1 cellular context compared by ENCODE assay signal in the genomic region with DNA sequence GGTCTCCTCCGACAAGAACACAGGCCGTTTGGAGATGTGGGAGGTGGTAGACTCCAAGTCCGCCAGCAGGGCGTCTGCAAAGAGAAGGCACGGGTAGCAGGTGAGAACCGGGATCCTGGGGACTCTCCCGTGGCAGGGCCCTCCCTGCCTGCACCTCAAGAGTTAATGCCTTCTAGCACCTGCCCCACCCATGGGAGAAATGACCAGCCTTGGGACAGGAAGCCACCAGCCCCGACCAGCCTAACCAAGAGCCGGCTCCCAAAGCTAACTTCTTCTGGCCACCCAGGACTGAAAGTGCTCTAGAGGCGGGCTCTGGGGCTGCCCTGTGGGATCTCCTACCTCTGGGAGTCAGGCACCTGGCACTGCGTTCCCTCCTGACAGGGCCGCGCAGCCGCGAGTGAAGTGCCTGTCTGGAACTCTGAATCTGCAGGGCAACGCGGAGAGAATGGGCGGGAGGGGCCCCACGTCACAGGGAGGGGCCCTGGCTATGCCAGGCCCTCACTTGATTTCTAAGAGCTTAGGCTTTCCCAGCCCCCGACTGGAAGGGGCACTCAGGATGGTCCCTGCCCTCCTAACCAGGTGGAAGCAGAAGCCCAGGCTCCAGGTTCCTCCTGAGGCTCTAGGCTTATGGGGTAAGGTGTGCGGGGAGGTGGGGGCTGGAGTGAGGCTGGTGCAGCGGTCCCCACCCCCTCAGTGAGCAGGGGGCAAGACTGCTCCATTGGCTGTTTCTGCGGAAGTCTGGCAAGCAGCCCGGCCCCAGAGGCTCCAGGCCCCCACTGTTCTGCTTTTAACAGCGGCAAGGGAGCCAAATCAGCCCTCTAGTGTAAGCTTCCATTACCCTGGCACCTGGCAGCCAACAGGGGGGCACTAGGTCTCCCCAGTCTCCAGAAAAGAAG.
TF ChIP-seq lines count a peak whose summit lies in the region.

No MANE protein-coding gene starts in this region.

TF ChIP-seq in GM23338, 12 proteins besides CTCF, POLR2A, EP300 and RAD21 (continued from another document):
- TF ChIP-seq, protein P1, sequence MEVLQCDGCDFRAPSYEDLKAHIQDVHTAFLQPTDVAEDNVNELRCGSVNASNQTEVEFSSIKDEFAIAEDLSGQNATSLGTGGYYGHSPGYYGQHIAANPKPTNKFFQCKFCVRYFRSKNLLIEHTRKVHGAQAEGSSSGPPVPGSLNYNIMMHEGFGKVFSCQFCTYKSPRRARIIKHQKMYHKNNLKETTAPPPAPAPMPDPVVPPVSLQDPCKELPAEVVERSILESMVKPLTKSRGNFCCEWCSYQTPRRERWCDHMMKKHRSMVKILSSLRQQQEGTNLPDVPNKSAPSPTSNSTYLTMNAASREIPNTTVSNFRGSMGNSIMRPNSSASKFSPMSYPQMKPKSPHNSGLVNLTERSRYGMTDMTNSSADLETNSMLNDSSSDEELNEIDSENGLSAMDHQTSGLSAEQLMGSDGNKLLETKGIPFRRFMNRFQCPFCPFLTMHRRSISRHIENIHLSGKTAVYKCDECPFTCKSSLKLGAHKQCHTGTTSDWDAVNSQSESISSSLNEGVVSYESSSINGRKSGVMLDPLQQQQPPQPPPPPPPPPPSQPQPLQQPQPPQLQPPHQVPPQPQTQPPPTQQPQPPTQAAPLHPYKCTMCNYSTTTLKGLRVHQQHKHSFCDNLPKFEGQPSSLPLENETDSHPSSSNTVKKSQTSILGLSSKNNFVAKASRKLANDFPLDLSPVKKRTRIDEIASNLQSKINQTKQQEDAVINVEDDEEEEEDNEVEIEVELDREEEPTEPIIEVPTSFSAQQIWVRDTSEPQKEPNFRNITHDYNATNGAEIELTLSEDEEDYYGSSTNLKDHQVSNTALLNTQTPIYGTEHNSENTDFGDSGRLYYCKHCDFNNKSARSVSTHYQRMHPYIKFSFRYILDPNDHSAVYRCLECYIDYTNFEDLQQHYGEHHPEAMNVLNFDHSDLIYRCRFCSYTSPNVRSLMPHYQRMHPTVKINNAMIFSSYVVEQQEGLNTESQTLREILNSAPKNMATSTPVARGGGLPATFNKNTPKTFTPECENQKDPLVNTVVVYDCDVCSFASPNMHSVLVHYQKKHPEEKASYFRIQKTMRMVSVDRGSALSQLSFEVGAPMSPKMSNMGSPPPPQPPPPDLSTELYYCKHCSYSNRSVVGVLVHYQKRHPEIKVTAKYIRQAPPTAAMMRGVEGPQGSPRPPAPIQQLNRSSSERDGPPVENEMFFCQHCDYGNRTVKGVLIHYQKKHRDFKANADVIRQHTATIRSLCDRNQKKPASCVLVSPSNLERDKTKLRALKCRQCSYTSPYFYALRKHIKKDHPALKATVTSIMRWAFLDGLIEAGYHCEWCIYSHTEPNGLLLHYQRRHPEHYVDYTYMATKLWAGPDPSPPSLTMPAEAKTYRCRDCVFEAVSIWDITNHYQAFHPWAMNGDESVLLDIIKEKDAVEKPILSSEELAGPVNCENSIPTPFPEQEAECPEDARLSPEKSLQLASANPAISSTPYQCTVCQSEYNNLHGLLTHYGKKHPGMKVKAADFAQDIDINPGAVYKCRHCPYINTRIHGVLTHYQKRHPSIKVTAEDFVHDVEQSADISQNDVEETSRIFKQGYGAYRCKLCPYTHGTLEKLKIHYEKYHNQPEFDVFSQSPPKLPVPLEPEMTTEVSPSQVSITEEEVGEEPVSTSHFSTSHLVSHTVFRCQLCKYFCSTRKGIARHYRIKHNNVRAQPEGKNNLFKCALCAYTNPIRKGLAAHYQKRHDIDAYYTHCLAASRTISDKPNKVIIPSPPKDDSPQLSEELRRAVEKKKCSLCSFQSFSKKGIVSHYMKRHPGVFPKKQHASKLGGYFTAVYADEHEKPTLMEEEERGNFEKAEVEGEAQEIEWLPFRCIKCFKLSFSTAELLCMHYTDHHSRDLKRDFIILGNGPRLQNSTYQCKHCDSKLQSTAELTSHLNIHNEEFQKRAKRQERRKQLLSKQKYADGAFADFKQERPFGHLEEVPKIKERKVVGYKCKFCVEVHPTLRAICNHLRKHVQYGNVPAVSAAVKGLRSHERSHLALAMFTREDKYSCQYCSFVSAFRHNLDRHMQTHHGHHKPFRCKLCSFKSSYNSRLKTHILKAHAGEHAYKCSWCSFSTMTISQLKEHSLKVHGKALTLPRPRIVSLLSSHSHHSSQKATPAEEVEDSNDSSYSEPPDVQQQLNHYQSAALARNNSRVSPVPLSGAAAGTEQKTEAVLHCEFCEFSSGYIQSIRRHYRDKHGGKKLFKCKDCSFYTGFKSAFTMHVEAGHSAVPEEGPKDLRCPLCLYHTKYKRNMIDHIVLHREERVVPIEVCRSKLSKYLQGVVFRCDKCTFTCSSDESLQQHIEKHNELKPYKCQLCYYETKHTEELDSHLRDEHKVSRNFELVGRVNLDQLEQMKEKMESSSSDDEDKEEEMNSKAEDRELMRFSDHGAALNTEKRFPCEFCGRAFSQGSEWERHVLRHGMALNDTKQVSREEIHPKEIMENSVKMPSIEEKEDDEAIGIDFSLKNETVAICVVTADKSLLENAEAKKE (CRISPR knock-in tag; IDR thresholded peaks at IDR 0.05): no peak
- TF ChIP-seq STAT1 (IDR thresholded peaks at IDR 0.05; ENCODE audit: unreplicated experiment): no peak
